In the genomic region with DNA sequence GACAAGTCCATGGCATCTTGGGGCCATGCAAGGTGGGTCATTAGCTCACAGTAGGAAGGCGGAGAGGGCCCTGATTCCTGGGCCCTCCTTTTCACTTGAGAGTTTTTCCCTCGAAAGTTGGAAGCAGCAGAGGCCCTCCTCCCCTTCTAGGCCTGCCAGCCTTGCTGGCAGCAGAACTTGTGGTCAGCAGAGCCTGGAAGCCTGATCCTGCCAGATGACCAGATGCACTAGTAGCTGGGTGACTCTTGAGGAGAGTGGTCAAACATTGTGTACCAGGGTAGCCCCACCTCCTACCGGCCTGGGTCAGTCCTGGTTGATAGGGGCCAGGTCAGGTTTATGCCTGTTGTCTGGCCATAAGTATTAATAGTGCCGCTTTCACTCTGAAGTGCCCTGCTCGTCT, we compare ENCODE assay signal across 17 cellular contexts. TPM values are rescaled to one million over a fixed set of nuclear protein-coding genes. Genes with fewer than 3 reads are reported as not detected.
DNase-seq lines count a peak whose midpoint lies in the region; ATAC-seq and TF ChIP-seq lines count a peak whose summit lies in the region.
"Had no signal": no experiment of that assay in that cellular context is flagged by ENCODE, and none has a peak within 500 bp of the region (broad histone marks: within the 10 kb centered on the region; RNA-seq: fewer than 3 reads in every experiment).

No MANE protein-coding gene starts in this region.

- POLR2A ChIA-PET in RWPE1 (lab: Yijun Ruan, JAX; ENCODE audit: low non-redundant PET) = no interaction called here

- intact Hi-C loops in gastrocnemius medialis (cut with DNase I; ENCODE audit: low total_unique reads) = no loop called here

- ATAC-seq in gastrocnemius medialis (peak; percentile 20 to 54), GM18498 (IDR thresholded peaks at IDR 0.05; ENCODE audit: unreplicated experiment) (no peak)
- ATAC-seq: body of pancreas; naive thymus-derived CD4-positive, alpha-beta T cell had no signal

- no peaks in the 10 kb centered on the region for H3K36me3 ChIP-seq in gastrocnemius medialis
- H3K36me3 ChIP-seq: left ventricle myocardium inferior had no signal

- in situ Hi-C loops in G401 (cut with HindIII; ENCODE audit: low sequenced_read_pairs) = no loop called here
- in situ Hi-C loops in gastrocnemius medialis (cut with MboI; ENCODE audit: low sequenced_read_pairs in 4 of 4) = no loop called here

- TF ChIP-seq POLR2A in gastrocnemius medialis (IDR thresholded peaks at IDR 0.05) = no peak

- H3K27ac ChIP-seq in RWPE1 = peak overlapping the region; percentile 49
- H3K27ac ChIP-seq in gastrocnemius medialis = peak overlapping the region; percentile 29 to 97 (median 75)
- H3K27ac ChIP-seq in coronary artery = no peak overlapping the region
- H3K27ac ChIP-seq: body of pancreas, left ventricle myocardium inferior had no signal

- CTCF ChIA-PET in RWPE1 (lab: Yijun Ruan, JAX) = interaction anchor here (0.6 to 0.8 kb wide), 2 partner anchors 10 to 69 kb away, joined by 3 to 4 read pairs; no protein-coding TSS in a partner anchor

- H3K4me3 ChIP-seq in gastrocnemius medialis = no peak overlapping the region
- no peak overlapping the region for H3K4me3 ChIP-seq in coronary artery
- H3K4me3 ChIP-seq: body of pancreas, dorsolateral prefrontal cortex, left ventricle myocardium inferior had no signal

- peaks cover 0 to 3% of the 10 kb centered on the region in 2 donors for H3K4me1 ChIP-seq in gastrocnemius medialis

- no peaks in the 10 kb centered on the region for H3K27me3 ChIP-seq in gastrocnemius medialis
- H3K27me3 ChIP-seq: body of pancreas, dorsolateral prefrontal cortex had no signal

- no peaks in the 10 kb centered on the region for H3K9me3 ChIP-seq in gastrocnemius medialis
- H3K9me3 ChIP-seq: body of pancreas, left ventricle myocardium inferior had no signal

- peak; percentile 58 for DNase-seq in G401 (ENCODE audit: low spot score)
- no peak for DNase-seq in RWPE1 (ENCODE audit: low spot score)
- DNase-seq in fibroblast of gingiva (ENCODE audit: low read depth) = peak; percentile 69
- peak; percentile 53 to 67 for DNase-seq in gastrocnemius medialis
- no peak for DNase-seq in GOT3 (lab: John Stamatoyannopoulos, UW)
- DNase-seq in stimulated activated CD4-positive, alpha-beta T cell treated with anti-CD3 and anti-CD28 coated beads, Interleukin-12 subunit alpha, Interleukin-12 subunit beta, amount 100 ng/mL, for 4 hours = no peak
- DNase-seq in coronary artery (ENCODE audit: low spot score) = no peak
- DNase-seq: activated CD4-positive, CD25-positive, alpha-beta regulatory T cell; activated CD8-positive, alpha-beta memory T cell treated with anti-CD3 and anti-CD28 coated beads for 24 hours; body of pancreas; left ventricle myocardium inferior; MV-4-11; naive thymus-derived CD4-positive, alpha-beta T cell; NCI-H2107; NCI-H69 had no signal

- TF ChIP-seq CTCF in RWPE1 (conservative IDR thresholded peaks at IDR 0.05; ENCODE audit: low read depth) = no peak
- TF ChIP-seq CTCF in gastrocnemius medialis (IDR thresholded peaks at IDR 0.05 in 4 of 5, conservative IDR thresholded peaks at IDR 0.05 in 1 of 5) = no peak
- TF ChIP-seq CTCF in coronary artery (IDR thresholded peaks at IDR 0.05) = no peak

RNA-seq across cellular contexts. Expression of a gene that starts 3.8 kb away (rescaled TPM):
- 321 and 360 TPM in 2 replicates for total RNA-seq in G401 (2014; rRNA removed; shearing (Covaris generic))
- 100 to 1,000 TPM in 3 of 4 donors, 10 to 100 TPM in 1; 74.1 to 163 (median 154) TPM for total RNA-seq in gastrocnemius medialis

RNA-seq across cellular contexts. Expression of a gene that starts 15.9 kb away (rescaled TPM):
- total RNA-seq in G401 (2014; rRNA removed; shearing (Covaris generic)) = 15.0 and 17.2 TPM in 2 replicates
- total RNA-seq in gastrocnemius medialis = 10 to 100 TPM; 21.4 to 39.5 (median 33.4) TPM

Comparison
In these comparisons a context has a peak if more than half of its experiments do, and no peak if none do; other contexts are left out.
1. DNase-seq: peak in G401 (single experiment), fibroblast of gingiva (single experiment) and gastrocnemius medialis (2 of 2); none in RWPE1 (single experiment), GOT3 (single experiment), stimulated activated CD4-positive, alpha-beta T cell treated with anti-CD3 and anti-CD28 coated beads, Interleukin-12 subunit alpha, Interleukin-12 subunit beta, amount 100 ng/mL, for 4 hours (single experiment) and coronary artery (single experiment).
2. H3K27ac ChIP-seq: peak in RWPE1 (single experiment) and gastrocnemius medialis (4 of 4); none in coronary artery (0 of 2).